Comparison of ENCODE assay signal across 21 cellular contexts in the genomic region with DNA sequence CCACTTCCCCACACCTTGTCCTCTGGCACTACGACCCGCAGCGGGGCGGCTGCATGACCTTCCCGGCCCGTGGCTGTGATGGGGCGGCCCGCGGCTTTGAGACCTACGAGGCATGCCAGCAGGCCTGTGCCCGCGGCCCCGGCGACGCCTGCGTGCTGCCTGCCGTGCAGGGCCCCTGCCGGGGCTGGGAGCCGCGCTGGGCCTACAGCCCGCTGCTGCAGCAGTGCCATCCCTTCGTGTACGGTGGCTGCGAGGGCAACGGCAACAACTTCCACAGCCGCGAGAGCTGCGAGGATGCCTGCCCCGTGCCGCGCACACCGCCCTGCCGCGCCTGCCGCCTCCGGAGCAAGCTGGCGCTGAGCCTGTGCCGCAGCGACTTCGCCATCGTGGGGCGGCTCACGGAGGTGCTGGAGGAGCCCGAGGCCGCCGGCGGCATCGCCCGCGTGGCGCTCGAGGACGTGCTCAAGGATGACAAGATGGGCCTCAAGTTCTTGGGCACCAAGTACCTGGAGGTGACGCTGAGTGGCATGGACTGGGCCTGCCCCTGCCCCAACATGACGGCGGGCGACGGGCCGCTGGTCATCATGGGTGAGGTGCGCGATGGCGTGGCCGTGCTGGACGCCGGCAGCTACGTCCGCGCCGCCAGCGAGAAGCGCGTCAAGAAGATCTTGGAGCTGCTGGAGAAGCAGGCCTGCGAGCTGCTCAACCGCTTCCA. TPM values are rescaled to one million over a fixed set of nuclear protein-coding genes. Genes with fewer than 3 reads are reported as not detected.
DNase-seq lines count a peak whose midpoint lies in the region; ATAC-seq, FAIRE-seq and TF ChIP-seq lines count a peak whose summit lies in the region.
"Had no signal": no experiment of that assay in that cellular context is flagged by ENCODE, and none has a peak within 500 bp of the region (broad histone marks: within the 10 kb centered on the region; RNA-seq: fewer than 3 reads in every experiment).

No MANE protein-coding gene starts in this region.

- H3K9ac ChIP-seq in HepG2 (ENCODE audit: insufficient read depth, low read depth, low read length): no peak overlapping the region

- no peak for TF ChIP-seq POLR2A in HepG2 (IDR thresholded peaks at IDR 0.05; ENCODE audit: insufficient read depth in 1 of 2, low read depth in 2 of 2, low read length in 2 of 2)

- no peak overlapping the region for H3K4me2 ChIP-seq in HepG2 (ENCODE audit: low read depth, low read length)

- POLR2A ChIA-PET in WTC11 (lab: Charles Lee): no interaction called here
- POLR2A ChIA-PET in HepG2 (lab: Yijun Ruan, JAX): no interaction called here

- TF ChIP-seq CTCF in heart right ventricle (IDR thresholded peaks at IDR 0.05) (no peak), WTC11 (IDR thresholded peaks at IDR 0.05) (no peak), HepG2 (CRISPR knock-in tag; IDR thresholded peaks at IDR 0.05) (no peak)

- H3K4me3 ChIP-seq in heart right ventricle (no peak overlapping the region), HepG2 (replicated peaks in 1 of 3; ENCODE audit: insufficient read depth in 1 of 3, low read depth in 2 of 3, low read length in 3 of 3) (no peak overlapping the region)
- H3K4me3 ChIP-seq: HAP-1 had no signal

- H3K4me1 Mint-ChIP-seq in WTC11: peaks cover 27% of the 10 kb centered on the region
- H3K4me1 Mint-ChIP-seq in stimulated activated effector memory CD8-positive, alpha-beta T cell treated with anti-CD3 and anti-CD28 coated beads, Interleukin-12 subunit alpha, Interleukin-12 subunit beta, amount 100 ng/mL, for 72 hours: peaks cover 19% of the 10 kb centered on the region

- no peak overlapping the region for H2AFZ ChIP-seq in HepG2 (ENCODE audit: low read length)

- peaks cover 4% of the 10 kb centered on the region; the same call in 1 of the 2 replicates for H3K27me3 Mint-ChIP-seq in WTC11 (ENCODE audit: low read depth)

- H4K20me1 ChIP-seq in HepG2 (ENCODE audit: insufficient read depth, low read length): no peaks in the 10 kb centered on the region

- no TSS peak for BruUV-seq in HepG2 (replicated peaks; lab: Mats Ljungman, UMichigan)

- H3K4me3 Mint-ChIP-seq in WTC11: no peak overlapping the region
- peak overlapping the region; percentile 92 for H3K4me3 Mint-ChIP-seq in stimulated activated effector memory CD8-positive, alpha-beta T cell treated with anti-CD3 and anti-CD28 coated beads, Interleukin-12 subunit alpha, Interleukin-12 subunit beta, amount 100 ng/mL, for 72 hours

- no peaks in the 10 kb centered on the region for H3K36me3 Mint-ChIP-seq in WTC11
- H3K36me3 Mint-ChIP-seq in stimulated activated effector memory CD8-positive, alpha-beta T cell treated with anti-CD3 and anti-CD28 coated beads, Interleukin-12 subunit alpha, Interleukin-12 subunit beta, amount 100 ng/mL, for 72 hours: peaks cover 36% of the 10 kb centered on the region
- H3K36me3 Mint-ChIP-seq: CD4-positive, CD25-positive, alpha-beta regulatory T cell had no signal

- DNase-seq in Right ventricle myocardium superior (peak; percentile 41), heart right ventricle (no peak), WTC11 (ENCODE audit: low spot score) (no peak), HepG2 (ENCODE audit: low spot score) (no peak), HCEC 1CT (no peak)
- no peak for DNase-seq in stimulated activated effector memory CD8-positive, alpha-beta T cell treated with anti-CD3 and anti-CD28 coated beads, Interleukin-12 subunit alpha, Interleukin-12 subunit beta, amount 100 ng/mL, for 72 hours (ENCODE audit: low spot score in 2 of 2)
- DNase-seq: BE2C; Caco-2; CD4-positive, CD25-positive, alpha-beta regulatory T cell; GDM1; KG1; NCI-H1694 treated with DMSO at 0.1 percent for 48 hours; NCI-H2227 treated with DMSO at 0.1 percent for 48 hours; NCI-H510A treated with DMSO at 0.1 percent for 48 hours; NCI-H774; OCI-M1; SIG-M5 had no signal

- H3K36me3 ChIP-seq in heart right ventricle: peaks cover 0 to 27% (median 0%) of the 10 kb centered on the region in 9 donors
- no peaks in the 10 kb centered on the region; a peak in 1 of 5 replicates for H3K36me3 ChIP-seq in HepG2 (replicated peaks in 1 of 2; ENCODE audit: control insufficient read depth in 1 of 2, insufficient read depth in 2 of 2, low read length in 2 of 2)

- CTCF ChIA-PET in WTC11 (lab: Charles Lee): interaction anchor here (0.9 kb wide), 1 partner anchor 54 kb away, joined by 3 read pairs; no protein-coding TSS in a partner anchor
- CTCF ChIA-PET in HepG2 (lab: Yijun Ruan, JAX; ENCODE audit: low intra/inter-chr PET ratio, low total read pairs): no interaction called here

- FAIRE-seq in HepG2 (lab: Jason Lieb, UNC): no peak
- FAIRE-seq: A204.1 had no signal

- ATAC-seq in Right ventricle myocardium superior (ENCODE audit: poor library complexity) (no peak), heart right ventricle (no peak), WTC11 (no peak), HepG2 (no peak), GM19463 (IDR thresholded peaks at IDR 0.05; ENCODE audit: unreplicated experiment) (no peak)
- ATAC-seq in stimulated activated effector memory CD8-positive, alpha-beta T cell treated with anti-CD3 and anti-CD28 coated beads, Interleukin-12 subunit alpha, Interleukin-12 subunit beta, amount 100 ng/mL, for 72 hours: no peak

- intact Hi-C loops in Right ventricle myocardium superior (cut with DNase I): no loop called here
- intact Hi-C loops in heart right ventricle (cut with DNase I): loop anchor here in 1 of 10 donors (5.0 kb wide), 1 partner anchor 41 kb away; a partner anchor contains a TSS
- intact Hi-C loops in HepG2 (cut with micrococcal nuclease; ENCODE audit: unreplicated experiment): no loop called here

- TF ChIP-seq EP300 in HepG2 (IDR thresholded peaks at IDR 0.05; ENCODE audit: low read depth in 2 of 2, low read length in 2 of 2) (no peak), HepG2 (CRISPR knock-in tag; IDR thresholded peaks at IDR 0.05; ENCODE audit: borderline replicate concordance) (no peak)

- in situ Hi-C loops in HepG2 (cut with HindIII; ENCODE audit: extremely low pct_ligation_motif_present, low pct_unique_long_range_greater_than_20kb): no loop called here

- peaks cover 6% of the 10 kb centered on the region for H3K79me2 ChIP-seq in HepG2 (ENCODE audit: insufficient read depth, low read length)

- no peaks in the 10 kb centered on the region for H3K9me3 Mint-ChIP-seq in WTC11
- H3K9me3 Mint-ChIP-seq in stimulated activated effector memory CD8-positive, alpha-beta T cell treated with anti-CD3 and anti-CD28 coated beads, Interleukin-12 subunit alpha, Interleukin-12 subunit beta, amount 100 ng/mL, for 72 hours: no peaks in the 10 kb centered on the region

- no peak overlapping the region for H3K27ac ChIP-seq in heart right ventricle
- no peak overlapping the region for H3K27ac ChIP-seq in HepG2 (ENCODE audit: extremely low read length, insufficient read depth, low read length)

- H3K9me3 ChIP-seq in heart right ventricle (no peaks in the 10 kb centered on the region), HepG2 (ENCODE audit: low read length) (no peaks in the 10 kb centered on the region)
- H3K9me3 ChIP-seq: BE2C, Caco-2, HAP-1 had no signal

- 97% methylated on average over 71 to 74 of the region's 74 CpGs for WGBS in heart right ventricle, 2 donors
- WGBS in HepG2 (ENCODE audit: low lambda C conversion rate): 96% methylated on average over 44 of the region's 74 CpGs

- H3K4me1 ChIP-seq in heart right ventricle (peaks cover 24 to 52% (median 47%) of the 10 kb centered on the region in 9 donors), HepG2 (ENCODE audit: insufficient read depth, low read length) (peaks cover 44% of the 10 kb centered on the region)

- no peaks in the 10 kb centered on the region for H3K27me3 ChIP-seq in heart right ventricle
- no peaks in the 10 kb centered on the region for H3K27me3 ChIP-seq in HepG2 (ENCODE audit: control insufficient read depth in 1 of 2, insufficient read depth in 2 of 2, low read length in 2 of 2)
- H3K27me3 ChIP-seq: BE2C had no signal

- no peak overlapping the region for H3K27ac Mint-ChIP-seq in WTC11
- no peak overlapping the region for H3K27ac Mint-ChIP-seq in stimulated activated effector memory CD8-positive, alpha-beta T cell treated with anti-CD3 and anti-CD28 coated beads, Interleukin-12 subunit alpha, Interleukin-12 subunit beta, amount 100 ng/mL, for 72 hours
- H3K27ac Mint-ChIP-seq: CD4-positive, CD25-positive, alpha-beta regulatory T cell had no signal

- TF ChIP-seq RAD21 in HepG2 (CRISPR knock-in tag; IDR thresholded peaks at IDR 0.05): no peak

RNA-seq across cellular contexts. Expression of a gene that starts 2.6 kb away (rescaled TPM):
- total RNA-seq in Right ventricle myocardium superior: 52.5 TPM
- 10 to 100 TPM; 34.5 to 75.9 (median 43.8) TPM for total RNA-seq in heart right ventricle
- polyA plus RNA-seq in heart right ventricle: 100 to 1,000 TPM; 123 to 237 TPM
- total RNA-seq in WTC11 (2021): 115 to 121 TPM (median 115 TPM) in 3 replicates
- 70.1 and 75.1 TPM in 2 replicates for total RNA-seq in HepG2 (2016; rRNA removed; fragmentation: Illumina TruSeq; extraction: Trizol)
- total RNA-seq in HepG2 (2016; cell fraction: cytosol; rRNA removed; fragmentation: Illumina TruSeq; extraction: Trizol; ENCODE audit: low read depth): 106 and 145 TPM in 2 replicates
- 72.6 and 72.8 TPM in 2 replicates for total RNA-seq in HepG2 (2016; cell fraction: insoluble cytoplasmic fraction; rRNA removed; fragmentation: Illumina TruSeq; extraction: Trizol)
- 85.6 and 121 TPM in 2 replicates for total RNA-seq in HepG2 (2016; cell fraction: membrane; rRNA removed; fragmentation: Illumina TruSeq; extraction: Trizol)
- 25.9 and 26.1 TPM in 2 replicates for total RNA-seq in HepG2 (2016; cell fraction: nucleus; rRNA removed; fragmentation: Illumina TruSeq; extraction: Trizol)
- polyA plus RNA-seq in HepG2 (2011; rRNA removed): 65.5 and 65.8 TPM in 2 replicates
- polyA plus RNA-seq in HepG2 (2011; cell fraction: cytosol; rRNA removed): 61.3 and 112 TPM in 2 replicates
- 121 and 152 TPM in 2 replicates for polyA plus RNA-seq in HepG2 (2011; cell fraction: nucleus; rRNA removed)
- 40.7 and 43.0 TPM in 2 replicates for polyA plus RNA-seq in HepG2 (2012)
- 158 and 183 TPM in 2 replicates for polyA plus RNA-seq in HepG2 (2016; cell fraction: cytosol; fragmentation: Illumina TruSeq; extraction: Trizol; ENCODE audit: low read depth)
- 91.6 and 101 TPM in 2 replicates for polyA plus RNA-seq in HepG2 (2016; cell fraction: insoluble cytoplasmic fraction; fragmentation: Illumina TruSeq; extraction: Trizol; ENCODE audit: low read depth)
- 118 and 119 TPM in 2 replicates for polyA plus RNA-seq in HepG2 (2016; cell fraction: membrane; fragmentation: Illumina TruSeq; extraction: Trizol; ENCODE audit: low read depth)
- polyA plus RNA-seq in HepG2 (2016; cell fraction: nucleus; fragmentation: Illumina TruSeq; extraction: Trizol; ENCODE audit: insufficient read depth, low read depth): 66.7 and 70.0 TPM in 2 replicates
- polyA minus RNA-seq in HepG2 (2011; rRNA and poly(A)+ RNA removed; ENCODE audit: low replicate concordance): 66.6 and 95.2 TPM in 2 replicates
- polyA minus RNA-seq in HepG2 (2011; cell fraction: cytosol; rRNA and poly(A)+ RNA removed): 30.0 and 37.0 TPM in 2 replicates
- 15.3 and 23.3 TPM in 2 replicates for polyA minus RNA-seq in HepG2 (2011; cell fraction: nucleus; rRNA and poly(A)+ RNA removed)

RNA-seq across cellular contexts. Expression of a gene that starts 2.7 kb away (rescaled TPM):
- total RNA-seq in Right ventricle myocardium superior (0.13 TPM), heart right ventricle (under 1 TPM; 0.11 to 0.80 (median 0.27) TPM), WTC11 (2021) (12.3 to 18.6 TPM (median 17.3 TPM) in 3 replicates), HepG2 (2016; rRNA removed; fragmentation: Illumina TruSeq; extraction: Trizol) (2.4 and 4.9 TPM in 2 replicates)
- polyA plus RNA-seq in heart right ventricle (under 1 TPM; 0.61 to 0.95 TPM), HepG2 (2011; rRNA removed) (1.7 and 2.9 TPM in 2 replicates)
- total RNA-seq in HepG2 (2016; cell fraction: cytosol; rRNA removed; fragmentation: Illumina TruSeq; extraction: Trizol; ENCODE audit: low read depth): 0.61 and 0.88 TPM in 2 replicates
- 2.1 and 4.8 TPM in 2 replicates for total RNA-seq in HepG2 (2016; cell fraction: insoluble cytoplasmic fraction; rRNA removed; fragmentation: Illumina TruSeq; extraction: Trizol)
- 1.1 and 1.8 TPM in 2 replicates for total RNA-seq in HepG2 (2016; cell fraction: membrane; rRNA removed; fragmentation: Illumina TruSeq; extraction: Trizol)
- total RNA-seq in HepG2 (2016; cell fraction: nucleus; rRNA removed; fragmentation: Illumina TruSeq; extraction: Trizol): 3.0 and 3.4 TPM in 2 replicates
- polyA plus RNA-seq in HepG2 (2011; cell fraction: cytosol; rRNA removed): 2.6 and 4.2 TPM in 2 replicates
- 4.0 and 4.2 TPM in 2 replicates for polyA plus RNA-seq in HepG2 (2011; cell fraction: nucleus; rRNA removed)
- 1.7 and 2.2 TPM in 2 replicates for polyA plus RNA-seq in HepG2 (2012)
- polyA plus RNA-seq in HepG2 (2016; cell fraction: cytosol; fragmentation: Illumina TruSeq; extraction: Trizol; ENCODE audit: low read depth): 0.58 and 0.66 TPM in 2 replicates
- polyA plus RNA-seq in HepG2 (2016; cell fraction: insoluble cytoplasmic fraction; fragmentation: Illumina TruSeq; extraction: Trizol; ENCODE audit: low read depth): 2.6 and 2.7 TPM in 2 replicates
- 0.93 and 1.1 TPM in 2 replicates for polyA plus RNA-seq in HepG2 (2016; cell fraction: membrane; fragmentation: Illumina TruSeq; extraction: Trizol; ENCODE audit: low read depth)
- 5.9 and 6.7 TPM in 2 replicates for polyA plus RNA-seq in HepG2 (2016; cell fraction: nucleus; fragmentation: Illumina TruSeq; extraction: Trizol; ENCODE audit: insufficient read depth, low read depth)
- 3.9 and 5.4 TPM in 2 replicates for polyA minus RNA-seq in HepG2 (2011; rRNA and poly(A)+ RNA removed; ENCODE audit: low replicate concordance)
- 3.1 and 4.6 TPM in 2 replicates for polyA minus RNA-seq in HepG2 (2011; cell fraction: cytosol; rRNA and poly(A)+ RNA removed)
- polyA minus RNA-seq in HepG2 (2011; cell fraction: nucleus; rRNA and poly(A)+ RNA removed): 1.0 and 1.7 TPM in 2 replicates
- total RNA-seq: Daoy had no signal
- polyA plus RNA-seq: CD4-positive, CD25-positive, alpha-beta regulatory T cell had no signal

RNA-seq across cellular contexts. Expression of a gene that starts 8.1 kb away (rescaled TPM):
- total RNA-seq in Right ventricle myocardium superior: 205 TPM
- 100 to 1,000 TPM in 4 of 10 donors, 10 to 100 TPM in 6; 68.8 to 152 (median 87.8) TPM for total RNA-seq in heart right ventricle
- 100 to 1,000 TPM; 163 to 474 TPM for polyA plus RNA-seq in heart right ventricle
- total RNA-seq in WTC11 (2021): 63.3 to 76.0 TPM (median 66.7 TPM) in 3 replicates
- total RNA-seq in HepG2 (2016; rRNA removed; fragmentation: Illumina TruSeq; extraction: Trizol): 54.6 and 76.7 TPM in 2 replicates
- total RNA-seq in HepG2 (2016; cell fraction: cytosol; rRNA removed; fragmentation: Illumina TruSeq; extraction: Trizol; ENCODE audit: low read depth): 213 and 245 TPM in 2 replicates
- 53.9 and 78.9 TPM in 2 replicates for total RNA-seq in HepG2 (2016; cell fraction: insoluble cytoplasmic fraction; rRNA removed; fragmentation: Illumina TruSeq; extraction: Trizol)
- 142 and 185 TPM in 2 replicates for total RNA-seq in HepG2 (2016; cell fraction: membrane; rRNA removed; fragmentation: Illumina TruSeq; extraction: Trizol)
- 43.6 and 55.4 TPM in 2 replicates for total RNA-seq in HepG2 (2016; cell fraction: nucleus; rRNA removed; fragmentation: Illumina TruSeq; extraction: Trizol)
- 39.6 and 50.7 TPM in 2 replicates for polyA plus RNA-seq in HepG2 (2011; rRNA removed)
- polyA plus RNA-seq in HepG2 (2011; cell fraction: cytosol; rRNA removed): 28.2 and 61.1 TPM in 2 replicates
- 96.2 and 105 TPM in 2 replicates for polyA plus RNA-seq in HepG2 (2011; cell fraction: nucleus; rRNA removed)
- 16.1 and 33.3 TPM in 2 replicates for polyA plus RNA-seq in HepG2 (2012)
- polyA plus RNA-seq in HepG2 (2016; cell fraction: cytosol; fragmentation: Illumina TruSeq; extraction: Trizol; ENCODE audit: low read depth): 190 and 204 TPM in 2 replicates
- 37.1 and 43.7 TPM in 2 replicates for polyA plus RNA-seq in HepG2 (2016; cell fraction: insoluble cytoplasmic fraction; fragmentation: Illumina TruSeq; extraction: Trizol; ENCODE audit: low read depth)
- 110 and 119 TPM in 2 replicates for polyA plus RNA-seq in HepG2 (2016; cell fraction: membrane; fragmentation: Illumina TruSeq; extraction: Trizol; ENCODE audit: low read depth)
- 85.1 and 93.5 TPM in 2 replicates for polyA plus RNA-seq in HepG2 (2016; cell fraction: nucleus; fragmentation: Illumina TruSeq; extraction: Trizol; ENCODE audit: insufficient read depth, low read depth)
- 21.1 and 22.3 TPM in 2 replicates for polyA minus RNA-seq in HepG2 (2011; rRNA and poly(A)+ RNA removed; ENCODE audit: low replicate concordance)
- 13.8 and 16.0 TPM in 2 replicates for polyA minus RNA-seq in HepG2 (2011; cell fraction: cytosol; rRNA and poly(A)+ RNA removed)
- polyA minus RNA-seq in HepG2 (2011; cell fraction: nucleus; rRNA and poly(A)+ RNA removed): 14.9 and 18.2 TPM in 2 replicates

RNA-seq across cellular contexts. Expression of a gene that starts 15.7 kb away (rescaled TPM):
- total RNA-seq in Right ventricle myocardium superior (10.8 TPM), heart right ventricle (10 to 100 TPM in 4 of 10 donors, 1 to 10 TPM in 6; 7.6 to 13.7 (median 9.9) TPM), WTC11 (2021) (66.2 to 75.8 TPM (median 69.6 TPM) in 3 replicates), HepG2 (2016; rRNA removed; fragmentation: Illumina TruSeq; extraction: Trizol) (10.2 and 28.9 TPM in 2 replicates)
- polyA plus RNA-seq in heart right ventricle (10 to 100 TPM in 1 of 2 donors, 1 to 10 TPM in 1; 7.1 to 23.8 TPM), HepG2 (2011; rRNA removed) (11.1 and 14.9 TPM in 2 replicates)
- total RNA-seq in HepG2 (2016; cell fraction: cytosol; rRNA removed; fragmentation: Illumina TruSeq; extraction: Trizol; ENCODE audit: low read depth): 8.3 and 8.4 TPM in 2 replicates
- total RNA-seq in HepG2 (2016; cell fraction: insoluble cytoplasmic fraction; rRNA removed; fragmentation: Illumina TruSeq; extraction: Trizol): 10.2 and 31.3 TPM in 2 replicates
- total RNA-seq in HepG2 (2016; cell fraction: membrane; rRNA removed; fragmentation: Illumina TruSeq; extraction: Trizol): 9.7 and 10.7 TPM in 2 replicates
- 40.6 and 49.4 TPM in 2 replicates for total RNA-seq in HepG2 (2016; cell fraction: nucleus; rRNA removed; fragmentation: Illumina TruSeq; extraction: Trizol)
- 3.4 and 7.3 TPM in 2 replicates for polyA plus RNA-seq in HepG2 (2011; cell fraction: cytosol; rRNA removed)
- 165 and 272 TPM in 2 replicates for polyA plus RNA-seq in HepG2 (2011; cell fraction: nucleus; rRNA removed)
- 8.4 and 11.0 TPM in 2 replicates for polyA plus RNA-seq in HepG2 (2012)
- polyA plus RNA-seq in HepG2 (2016; cell fraction: cytosol; fragmentation: Illumina TruSeq; extraction: Trizol; ENCODE audit: low read depth): 2.6 and 2.7 TPM in 2 replicates
- polyA plus RNA-seq in HepG2 (2016; cell fraction: insoluble cytoplasmic fraction; fragmentation: Illumina TruSeq; extraction: Trizol; ENCODE audit: low read depth): 9.7 and 12.6 TPM in 2 replicates
- polyA plus RNA-seq in HepG2 (2016; cell fraction: membrane; fragmentation: Illumina TruSeq; extraction: Trizol; ENCODE audit: low read depth): 5.3 TPM in 2 replicates
- 127 and 129 TPM in 2 replicates for polyA plus RNA-seq in HepG2 (2016; cell fraction: nucleus; fragmentation: Illumina TruSeq; extraction: Trizol; ENCODE audit: insufficient read depth, low read depth)
- 12.2 and 29.3 TPM in 2 replicates for polyA minus RNA-seq in HepG2 (2011; rRNA and poly(A)+ RNA removed; ENCODE audit: low replicate concordance)
- polyA minus RNA-seq in HepG2 (2011; cell fraction: cytosol; rRNA and poly(A)+ RNA removed): 3.2 and 14.2 TPM in 2 replicates
- polyA minus RNA-seq in HepG2 (2011; cell fraction: nucleus; rRNA and poly(A)+ RNA removed): 15.8 and 22.4 TPM in 2 replicates

RNA-seq across cellular contexts. Expression of a gene that starts 34.4 kb away (rescaled TPM):
- 81.9 TPM for total RNA-seq in Right ventricle myocardium superior
- total RNA-seq in heart right ventricle: 100 to 1,000 TPM in 3 of 10 donors, 10 to 100 TPM in 7; 66.8 to 118 (median 89.2) TPM
- polyA plus RNA-seq in heart right ventricle: 100 to 1,000 TPM; 101 to 261 TPM
- total RNA-seq in WTC11 (2021): 245 to 285 TPM (median 250 TPM) in 3 replicates
- 34.1 and 63.6 TPM in 2 replicates for total RNA-seq in HepG2 (2016; rRNA removed; fragmentation: Illumina TruSeq; extraction: Trizol)
- 17.1 and 18.2 TPM in 2 replicates for total RNA-seq in HepG2 (2016; cell fraction: cytosol; rRNA removed; fragmentation: Illumina TruSeq; extraction: Trizol; ENCODE audit: low read depth)
- 29.4 and 68.9 TPM in 2 replicates for total RNA-seq in HepG2 (2016; cell fraction: insoluble cytoplasmic fraction; rRNA removed; fragmentation: Illumina TruSeq; extraction: Trizol)
- 23.2 and 28.4 TPM in 2 replicates for total RNA-seq in HepG2 (2016; cell fraction: membrane; rRNA removed; fragmentation: Illumina TruSeq; extraction: Trizol)
- total RNA-seq in HepG2 (2016; cell fraction: nucleus; rRNA removed; fragmentation: Illumina TruSeq; extraction: Trizol): 78.3 and 79.1 TPM in 2 replicates
- polyA plus RNA-seq in HepG2 (2011; rRNA removed): 76.9 and 104 TPM in 2 replicates
- 24.1 and 52.3 TPM in 2 replicates for polyA plus RNA-seq in HepG2 (2011; cell fraction: cytosol; rRNA removed)
- polyA plus RNA-seq in HepG2 (2011; cell fraction: nucleus; rRNA removed): 959 and 1,318 TPM in 2 replicates
- polyA plus RNA-seq in HepG2 (2012): 36.6 and 59.1 TPM in 2 replicates
- 14.1 and 16.7 TPM in 2 replicates for polyA plus RNA-seq in HepG2 (2016; cell fraction: cytosol; fragmentation: Illumina TruSeq; extraction: Trizol; ENCODE audit: low read depth)
- 34.3 and 41.8 TPM in 2 replicates for polyA plus RNA-seq in HepG2 (2016; cell fraction: insoluble cytoplasmic fraction; fragmentation: Illumina TruSeq; extraction: Trizol; ENCODE audit: low read depth)
- 19.1 and 22.6 TPM in 2 replicates for polyA plus RNA-seq in HepG2 (2016; cell fraction: membrane; fragmentation: Illumina TruSeq; extraction: Trizol; ENCODE audit: low read depth)
- polyA plus RNA-seq in HepG2 (2016; cell fraction: nucleus; fragmentation: Illumina TruSeq; extraction: Trizol; ENCODE audit: insufficient read depth, low read depth): 215 and 253 TPM in 2 replicates
- polyA minus RNA-seq in HepG2 (2011; rRNA and poly(A)+ RNA removed; ENCODE audit: low replicate concordance): 36.6 and 76.1 TPM in 2 replicates
- polyA minus RNA-seq in HepG2 (2011; cell fraction: cytosol; rRNA and poly(A)+ RNA removed): 23.0 and 32.0 TPM in 2 replicates
- polyA minus RNA-seq in HepG2 (2011; cell fraction: nucleus; rRNA and poly(A)+ RNA removed): 71.6 and 76.3 TPM in 2 replicates
